ENCODE assay signal across 10 cellular contexts in genomic region chr12:116278667-116279066, GRCh38. TPM values are rescaled to one million over a fixed set of nuclear protein-coding genes. Genes with fewer than 3 reads are reported as not detected.
A peak's percentile ranks its signal among the peaks of the same experiment; 100 is the strongest.
DNase-seq lines count a peak whose midpoint lies in the region; ATAC-seq and TF ChIP-seq lines count a peak whose summit lies in the region.
"Had no signal": no experiment of that assay in that cellular context is flagged by ENCODE, and none has a peak within 500 bp of the region (broad histone marks: within the 10 kb centered on the region; RNA-seq: fewer than 3 reads in every experiment).

No MANE protein-coding gene starts in this region.

- H3K4me3 ChIP-seq in HUES6 (ENCODE audit: low read depth, low read length) (peak overlapping the region; percentile 84), neural progenitor cell (no peak overlapping the region)
- H3K4me3 ChIP-seq: body of pancreas had no signal

- peak overlapping the region; percentile 78 for H3K27ac Mint-ChIP-seq in activated naive CD8-positive, alpha-beta T cell treated with anti-CD3 and anti-CD28 coated beads for 36 hours
- H3K27ac Mint-ChIP-seq in neural progenitor cell, result peak overlapping the region; percentile 95

- no peaks in the 10 kb centered on the region for H3K36me3 Mint-ChIP-seq in activated naive CD8-positive, alpha-beta T cell treated with anti-CD3 and anti-CD28 coated beads for 36 hours
- H3K36me3 Mint-ChIP-seq in neural progenitor cell, result no peaks in the 10 kb centered on the region

- H3K4me1 Mint-ChIP-seq in activated naive CD8-positive, alpha-beta T cell treated with anti-CD3 and anti-CD28 coated beads for 36 hours, result peaks cover 38% of the 10 kb centered on the region
- H3K4me1 Mint-ChIP-seq in neural progenitor cell, result peaks cover 43% of the 10 kb centered on the region

- H3K4me3 Mint-ChIP-seq in activated naive CD8-positive, alpha-beta T cell treated with anti-CD3 and anti-CD28 coated beads for 36 hours, result peak overlapping the region; percentile 78
- peak overlapping the region; percentile 91 for H3K4me3 Mint-ChIP-seq in neural progenitor cell

- peaks cover 42% of the 10 kb centered on the region for H3F3A ChIP-seq in neural progenitor cell (ENCODE audit: low read depth)

- no peaks in the 10 kb centered on the region for H3K27me3 ChIP-seq in HUES6 (ENCODE audit: control insufficient read depth, insufficient read depth, low read length)
- H3K27me3 ChIP-seq in neural progenitor cell, result no peaks in the 10 kb centered on the region
- H3K27me3 ChIP-seq: body of pancreas had no signal

- peaks cover 33% of the 10 kb centered on the region for H3K79me2 ChIP-seq in neural progenitor cell (ENCODE audit: low read depth)

- no peaks in the 10 kb centered on the region for H3K9me3 ChIP-seq in HUES6 (ENCODE audit: control insufficient read depth, insufficient read depth, low read depth, low read length)
- H3K9me3 ChIP-seq in neural progenitor cell (ENCODE audit: low read depth), result no peaks in the 10 kb centered on the region
- H3K9me3 ChIP-seq: body of pancreas had no signal

- peak overlapping the region; percentile 80 for H3K4me2 ChIP-seq in neural progenitor cell

- TF ChIP-seq CTCF in neural progenitor cell (IDR thresholded peaks at IDR 0.05), result no peak

- no peak overlapping the region for H2AFZ ChIP-seq in neural progenitor cell (replicated peaks)

- DNase-seq in NCI-H82 (lab: John Stamatoyannopoulos, UW) (peak; percentile 27), NCI-H82 treated with DMSO at 0.1 percent for 48 hours (lab: John Stamatoyannopoulos, UW; ENCODE audit: unreplicated experiment) (no peak), neural progenitor cell (ENCODE audit: low spot score) (no peak), AG20443 (ENCODE audit: low spot score) (no peak), NCI-H2029 (lab: John Stamatoyannopoulos, UW) (no peak)
- DNase-seq in activated naive CD8-positive, alpha-beta T cell treated with anti-CD3 and anti-CD28 coated beads for 36 hours, result no peak

- H3K27ac ChIP-seq in HUES6 (ENCODE audit: low read depth, low read length) (no peak overlapping the region), neural progenitor cell (no peak overlapping the region)

- ATAC-seq in HG03342 (IDR thresholded peaks at IDR 0.05; ENCODE audit: unreplicated experiment), result no peak
- ATAC-seq: body of pancreas, left colon had no signal

- H3K9me3 Mint-ChIP-seq in activated naive CD8-positive, alpha-beta T cell treated with anti-CD3 and anti-CD28 coated beads for 36 hours, result no peaks in the 10 kb centered on the region
- H3K9me3 Mint-ChIP-seq in neural progenitor cell, result no peaks in the 10 kb centered on the region

- H3K36me3 ChIP-seq in HUES6 (ENCODE audit: control insufficient read depth, insufficient read depth, low read length) (no peaks in the 10 kb centered on the region), neural progenitor cell (no peaks in the 10 kb centered on the region)

- H3K4me1 ChIP-seq in HUES6 (ENCODE audit: control insufficient read depth, insufficient read depth, low read length) (peaks cover 52% of the 10 kb centered on the region), neural progenitor cell (peaks cover 54% of the 10 kb centered on the region)

- no peak overlapping the region for H3K9ac ChIP-seq in HUES6 (ENCODE audit: low read length)
- no peak overlapping the region for H3K9ac ChIP-seq in neural progenitor cell

- peaks cover 24% of the 10 kb centered on the region for H4K20me1 ChIP-seq in neural progenitor cell (ENCODE audit: low read depth)

- H3K27me3 Mint-ChIP-seq in activated naive CD8-positive, alpha-beta T cell treated with anti-CD3 and anti-CD28 coated beads for 36 hours, result no peaks in the 10 kb centered on the region
- H3K27me3 Mint-ChIP-seq in neural progenitor cell (ENCODE audit: insufficient read depth, low read depth), result peaks cover 10% of the 10 kb centered on the region

RNA-seq across cellular contexts. Expression of gene MED13L, which starts 1.2 kb away (rescaled TPM):
- total RNA-seq in activated naive CD8-positive, alpha-beta T cell treated with anti-CD3 and anti-CD28 coated beads for 36 hours, result 10 to 100 TPM; 40.5 to 41.1 TPM
- total RNA-seq in neural progenitor cell (ENCODE audit: low replicate concordance), result 122 and 149 TPM in 2 replicates
